9 cellular contexts compared by ENCODE assay signal in genomic region chr9:119370816-119371215, GRCh38. TPM values are rescaled to one million over a fixed set of nuclear protein-coding genes. Genes with fewer than 3 reads are reported as not detected.
DNase-seq lines count a peak whose midpoint lies in the region; ATAC-seq and TF ChIP-seq lines count a peak whose summit lies in the region.
"Had no signal": no experiment of that assay in that cellular context is flagged by ENCODE, and none has a peak within 500 bp of the region (broad histone marks: within the 10 kb centered on the region; RNA-seq: fewer than 3 reads in every experiment).

No MANE protein-coding gene starts in this region.

- H3K4me1 Mint-ChIP-seq in MCF 10A (ENCODE audit: insufficient read depth, unreplicated experiment) = no peaks in the 10 kb centered on the region
- H3K4me1 Mint-ChIP-seq in type B pancreatic cell (ENCODE audit: unreplicated experiment) = peaks cover 14% of the 10 kb centered on the region

- no peak for ATAC-seq in GM21390 (IDR thresholded peaks at IDR 0.05; ENCODE audit: unreplicated experiment)

- H3K4me3 ChIP-seq in breast epithelium = no peak overlapping the region

- intact Hi-C loops in MCF 10A (cut with micrococcal nuclease) (no loop called here), breast epithelium (cut with DNase I; ENCODE audit: low total_unique reads) (no loop called here)

- H3K9me3 Mint-ChIP-seq in MCF 10A (ENCODE audit: unreplicated experiment) (no peaks in the 10 kb centered on the region), type B pancreatic cell (no peaks in the 10 kb centered on the region)

- H3K4me3 Mint-ChIP-seq in MCF 10A (ENCODE audit: unreplicated experiment) (no peak overlapping the region), type B pancreatic cell (peak overlapping the region; percentile 53)
- H3K4me3 Mint-ChIP-seq: CD4-positive, alpha-beta T cell had no signal

- DNase-seq in MCF 10A (ENCODE audit: unreplicated experiment) (peak; percentile 34), breast epithelium (ENCODE audit: low spot score in 2 of 2) (no peak), UCSD-AML1 (lab: John Stamatoyannopoulos, UW; ENCODE audit: unreplicated experiment) (peak; percentile 24), hepatic stellate cell (ENCODE audit: low spot score) (peak; percentile 32), type B pancreatic cell (ENCODE audit: extremely low spot score, unreplicated experiment) (no peak), hippocampal formation (lab: John Stamatoyannopoulos, UW) (no peak), NCI-H1694 (lab: John Stamatoyannopoulos, UW) (no peak)
- DNase-seq: CD4-positive, alpha-beta T cell had no signal

- H3K9me3 ChIP-seq in breast epithelium = no peaks in the 10 kb centered on the region

- BruUV-seq in MCF 10A (replicated peaks; lab: Mats Ljungman, UMichigan) = no TSS peak

- TF ChIP-seq CTCF in MCF 10A (IDR thresholded peaks at IDR 0.05; ENCODE audit: unreplicated experiment) = no peak
- no peak for TF ChIP-seq CTCF in breast epithelium (IDR thresholded peaks at IDR 0.05)
- no peak for TF ChIP-seq CTCF in type B pancreatic cell (conservative IDR thresholded peaks at IDR 0.05)

- H3K36me3 ChIP-seq in breast epithelium = no peaks in the 10 kb centered on the region

- POLR2A ChIA-PET in MCF 10A (lab: Yijun Ruan, JAX) = no interaction called here

- peaks cover 16% of the 10 kb centered on the region for H3K27me3 Mint-ChIP-seq in MCF 10A (ENCODE audit: insufficient read depth, unreplicated experiment)
- H3K27me3 Mint-ChIP-seq in type B pancreatic cell = peaks cover 81% of the 10 kb centered on the region

- peaks cover 5 to 10% of the 10 kb centered on the region in 2 donors for H3K27me3 ChIP-seq in breast epithelium

- H3K27ac ChIP-seq in breast epithelium = no peak overlapping the region

- no peak for TF ChIP-seq POLR2A in breast epithelium (IDR thresholded peaks at IDR 0.05)

- H3K36me3 Mint-ChIP-seq in MCF 10A (ENCODE audit: insufficient read depth, unreplicated experiment) (peaks cover 5% of the 10 kb centered on the region), type B pancreatic cell (no peaks in the 10 kb centered on the region)

- H3K27ac Mint-ChIP-seq in MCF 10A (ENCODE audit: low read depth, unreplicated experiment) = no peak overlapping the region
- no peak overlapping the region for H3K27ac Mint-ChIP-seq in type B pancreatic cell
- H3K27ac Mint-ChIP-seq: CD4-positive, alpha-beta T cell had no signal

- H3K4me1 ChIP-seq in breast epithelium = no peaks in the 10 kb centered on the region

- CTCF ChIA-PET in MCF 10A (lab: Yijun Ruan, JAX) = interaction anchor here (0.6 to 2.1 kb wide), 4 partner anchors 8 to 1684 kb away, joined by 3 to 6 read pairs (median 4); no protein-coding TSS in a partner anchor

RNA-seq across cellular contexts. Expression of gene BRINP1, which starts 1.6 kb away (rescaled TPM):
- total RNA-seq in MCF 10A (2022) (not detected in 2 replicates), breast epithelium (10 to 100 TPM in 1 of 3 donors, 1 to 10 TPM in 1, not detected in 1; 8.8 to 27.5 TPM), type B pancreatic cell (ENCODE audit: low replicate concordance) (8.6 and 11.4 TPM in 2 replicates)
- total RNA-seq: CD4-positive, alpha-beta T cell had no signal

Comparison
In these comparisons a context has a peak if more than half of its experiments do, and no peak if none do; other contexts are left out.
1. DNase-seq: peak in MCF 10A (single experiment), UCSD-AML1 (single experiment) and hepatic stellate cell (single experiment); none in breast epithelium (0 of 2), type B pancreatic cell (single experiment), hippocampal formation (0 of 2) and NCI-H1694 (single experiment).